ENCODE assay signal across 8 cellular contexts in the genomic region with DNA sequence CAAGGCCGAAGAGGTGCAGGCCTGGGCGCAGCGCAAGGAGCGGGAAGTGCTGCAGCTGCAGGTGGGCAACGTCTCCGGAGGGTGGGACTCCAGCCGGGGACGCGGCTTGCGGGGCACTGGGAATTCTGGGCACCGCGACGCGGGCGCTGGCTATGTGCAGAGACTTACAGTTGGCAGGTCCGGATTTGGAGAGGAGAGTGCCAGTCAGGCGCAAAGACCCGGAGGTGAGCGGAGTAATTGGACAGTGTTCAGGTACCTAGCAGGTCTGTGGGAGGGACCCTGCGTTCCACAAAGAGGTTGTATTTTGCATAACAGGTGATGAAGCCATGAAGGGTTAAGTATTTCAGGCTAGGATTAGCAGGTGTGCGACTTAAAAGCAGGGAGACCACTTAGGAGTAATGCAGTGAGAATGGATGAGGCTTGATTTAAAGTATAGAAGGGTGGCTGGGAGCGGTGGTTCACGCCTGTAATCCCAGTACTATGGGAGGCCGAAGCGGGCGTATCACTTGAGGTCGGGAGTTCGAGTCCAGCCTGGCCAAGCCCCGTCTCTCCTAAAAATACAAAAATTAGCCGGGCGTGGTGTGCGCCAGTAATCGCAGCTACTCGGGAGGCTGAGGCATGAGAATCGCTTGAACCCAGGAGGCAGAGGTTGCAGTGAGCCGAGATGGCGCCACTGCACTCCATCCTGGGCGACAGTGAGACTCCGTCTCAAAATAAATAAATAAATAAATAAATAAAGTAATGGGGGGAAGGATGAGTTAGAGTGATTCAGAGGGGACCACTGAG. TPM values are rescaled to one million over a fixed set of nuclear protein-coding genes. Genes with fewer than 3 reads are reported as not detected.
DNase-seq lines count a peak whose midpoint lies in the region; ATAC-seq and TF ChIP-seq lines count a peak whose summit lies in the region.

No MANE protein-coding gene starts in this region.

- no peak for TF ChIP-seq CTCF in GM12875 (IDR thresholded peaks at IDR 0.05; ENCODE audit: borderline replicate concordance, insufficient read depth, low read depth, low read length)
- TF ChIP-seq CTCF in MM.1S (IDR thresholded peaks at IDR 0.05; ENCODE audit: low read length) = no peak
- no peak for TF ChIP-seq CTCF in WI38 (IDR thresholded peaks at IDR 0.05; ENCODE audit: low read depth, low read length)
- no peak for TF ChIP-seq CTCF in foreskin fibroblast (IDR thresholded peaks at IDR 0.05; ENCODE audit: low read depth, low read length)
- TF ChIP-seq CTCF in psoas muscle (IDR thresholded peaks at IDR 0.05) = no peak

- no peaks in the 10 kb centered on the region for H3K9me3 ChIP-seq in MM.1S (replicated peaks; ENCODE audit: insufficient read depth, low read length)
- no peaks in the 10 kb centered on the region for H3K9me3 ChIP-seq in psoas muscle

- H3K27me3 ChIP-seq in MM.1S (replicated peaks; ENCODE audit: insufficient read depth, low read length) (no peaks in the 10 kb centered on the region), psoas muscle (ENCODE audit: insufficient read depth in 3 of 3, low read length in 2 of 3) (no peaks in the 10 kb centered on the region)

- H3K27ac ChIP-seq in MM.1S (ENCODE audit: low read length) (no peak overlapping the region), psoas muscle (peak overlapping the region; percentile 94)

- peak overlapping the region; percentile 81 for H3K9ac ChIP-seq in MM.1S (ENCODE audit: low read length)

- no peak for ATAC-seq in psoas muscle
- ATAC-seq in HG03139 (IDR thresholded peaks at IDR 0.05; ENCODE audit: unreplicated experiment) = no peak

- H3K9me2 ChIP-seq in MM.1S (replicated peaks; ENCODE audit: insufficient read depth, low read length) = no peaks in the 10 kb centered on the region

- intact Hi-C loops in psoas muscle (cut with DNase I) = loop anchor here in 1 of 2 donors (10.0 kb wide), 1 partner anchor 158 kb away; the partner anchor contains the start of genes DDRGK1 and ITPA

- DNase-seq in MM.1S (no peak), foreskin fibroblast (no peak), psoas muscle (no peak), COLO829 (ENCODE audit: low spot score) (no peak), epidermal melanocyte (ENCODE audit: insufficient read length, low spot score) (no peak)

- WGBS in psoas muscle, 3 donors = 40 to 43% (median 41%) methylated on average over 35 to 39 of the region's 39 CpGs

- peak overlapping the region; percentile 97 for H2AFZ ChIP-seq in MM.1S (ENCODE audit: low read length)

- H3K79me2 ChIP-seq in MM.1S (ENCODE audit: low read length) = peaks cover 16% of the 10 kb centered on the region

- peak overlapping the region; percentile 75 for H3K4me3 ChIP-seq in GM12875 (ENCODE audit: low read depth, low read length)
- peak overlapping the region; percentile 99 for H3K4me3 ChIP-seq in MM.1S (ENCODE audit: low read length)
- H3K4me3 ChIP-seq in WI38 (ENCODE audit: low read depth, low read length) = peak overlapping the region; percentile 79
- peak overlapping the region; percentile 75 to 79 for H3K4me3 ChIP-seq in foreskin fibroblast (ENCODE audit: low read depth in 1 of 2, low read length in 2 of 2)
- H3K4me3 ChIP-seq in psoas muscle = peak overlapping the region; percentile 98

- peaks cover 7% of the 10 kb centered on the region; the same call in 1 of the 2 replicates for H3K36me3 ChIP-seq in MM.1S (replicated peaks; ENCODE audit: insufficient read depth, low read length)
- peaks cover 5 to 36% of the 10 kb centered on the region in 2 donors for H3K36me3 ChIP-seq in psoas muscle (ENCODE audit: insufficient read depth in 1 of 2, low read depth in 1 of 2)

- peaks cover 6% of the 10 kb centered on the region for H3F3A ChIP-seq in MM.1S (ENCODE audit: insufficient read depth, low read length)

- H4K20me1 ChIP-seq in MM.1S (ENCODE audit: insufficient read depth, low read length) = no peaks in the 10 kb centered on the region

- H3K4me1 ChIP-seq in MM.1S (ENCODE audit: low read length) = peaks cover 16% of the 10 kb centered on the region; the same call in 1 of the 2 replicates
- peaks cover 7% of the 10 kb centered on the region for H3K4me1 ChIP-seq in psoas muscle

- peak overlapping the region; percentile 85 for H3K4me2 ChIP-seq in MM.1S (ENCODE audit: low read depth, low read length)

RNA-seq across cellular contexts. Expression of gene MRPS26, which starts 1.0 kb away (rescaled TPM):
- total RNA-seq in psoas muscle = 10 to 100 TPM; 42.8 to 49.0 (median 44.7) TPM
- polyA plus RNA-seq in psoas muscle = 100 to 1,000 TPM in 1 of 3 donors, 10 to 100 TPM in 2; 51.6 to 150 (median 68.7) TPM

RNA-seq across cellular contexts. Expression of gene GNRH2, which starts 3.4 kb away (rescaled TPM):
- total RNA-seq in psoas muscle = not detected
- polyA plus RNA-seq in psoas muscle = under 1 TPM in 1 of 3 donors, not detected in 2; 0.39 TPM

RNA-seq across cellular contexts. Expression of gene OXT, which starts 24.6 kb away (rescaled TPM):
- not detected for total RNA-seq in psoas muscle
- under 1 TPM; 0.12 to 0.73 (median 0.17) TPM for polyA plus RNA-seq in psoas muscle

RNA-seq across cellular contexts. Expression of gene AVP, which starts 37.7 kb away (rescaled TPM):
- total RNA-seq in psoas muscle = not detected
- polyA plus RNA-seq in psoas muscle = not detected
